1 cellular context compared by ENCODE assay signal in the genomic region with DNA sequence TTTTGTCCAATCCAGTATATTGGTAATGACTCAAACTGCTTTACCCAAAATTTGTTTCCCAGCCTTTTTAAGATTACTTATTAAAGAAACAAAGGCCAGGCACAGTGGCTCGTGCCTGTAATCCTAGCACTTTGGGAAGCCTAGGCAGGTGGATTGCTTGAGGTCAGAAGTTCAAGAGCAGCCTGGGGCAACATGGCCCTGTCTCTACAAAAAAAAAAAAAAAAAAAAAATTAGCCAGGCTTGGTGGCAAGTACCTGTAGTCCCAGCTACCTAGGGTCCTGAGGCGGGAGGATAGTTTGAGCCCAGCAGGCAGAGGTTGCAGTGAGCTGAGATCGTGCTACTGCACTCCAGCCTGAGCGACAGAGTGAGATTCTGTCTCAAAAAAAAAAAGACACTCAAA.
TF ChIP-seq lines count a peak whose summit lies in the region.

No MANE protein-coding gene starts in this region.

TF ChIP-seq in HepG2, 621 proteins besides CTCF, POLR2A, EP300 and RAD21 (continued from another document):
- TF ChIP-seq, protein P1, sequence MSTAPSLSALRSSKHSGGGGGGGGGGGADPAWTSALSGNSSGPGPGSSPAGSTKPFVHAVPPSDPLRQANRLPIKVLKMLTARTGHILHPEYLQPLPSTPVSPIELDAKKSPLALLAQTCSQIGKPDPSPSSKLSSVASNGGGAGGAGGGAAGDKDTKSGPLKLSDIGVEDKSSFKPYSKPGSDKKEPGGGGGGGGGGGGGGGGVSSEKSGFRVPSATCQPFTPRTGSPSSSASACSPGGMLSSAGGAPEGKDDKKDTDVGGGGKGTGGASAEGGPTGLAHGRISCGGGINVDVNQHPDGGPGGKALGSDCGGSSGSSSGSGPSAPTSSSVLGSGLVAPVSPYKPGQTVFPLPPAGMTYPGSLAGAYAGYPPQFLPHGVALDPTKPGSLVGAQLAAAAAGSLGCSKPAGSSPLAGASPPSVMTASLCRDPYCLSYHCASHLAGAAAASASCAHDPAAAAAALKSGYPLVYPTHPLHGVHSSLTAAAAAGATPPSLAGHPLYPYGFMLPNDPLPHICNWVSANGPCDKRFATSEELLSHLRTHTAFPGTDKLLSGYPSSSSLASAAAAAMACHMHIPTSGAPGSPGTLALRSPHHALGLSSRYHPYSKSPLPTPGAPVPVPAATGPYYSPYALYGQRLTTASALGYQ (CRISPR knock-in tag; IDR thresholded peaks at IDR 0.05), result no peak
- TF ChIP-seq ZFAT (CRISPR knock-in tag; conservative IDR thresholded peaks at IDR 0.05), result no peak
- TF ChIP-seq, protein P2, sequence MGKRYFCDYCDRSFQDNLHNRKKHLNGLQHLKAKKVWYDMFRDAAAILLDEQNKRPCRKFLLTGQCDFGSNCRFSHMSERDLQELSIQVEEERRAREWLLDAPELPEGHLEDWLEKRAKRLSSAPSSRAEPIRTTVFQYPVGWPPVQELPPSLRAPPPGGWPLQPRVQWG (CRISPR knock-in tag; IDR thresholded peaks at IDR 0.05; ENCODE audit: borderline replicate concordance, low read depth), result no peak
- TF ChIP-seq, protein P3, sequence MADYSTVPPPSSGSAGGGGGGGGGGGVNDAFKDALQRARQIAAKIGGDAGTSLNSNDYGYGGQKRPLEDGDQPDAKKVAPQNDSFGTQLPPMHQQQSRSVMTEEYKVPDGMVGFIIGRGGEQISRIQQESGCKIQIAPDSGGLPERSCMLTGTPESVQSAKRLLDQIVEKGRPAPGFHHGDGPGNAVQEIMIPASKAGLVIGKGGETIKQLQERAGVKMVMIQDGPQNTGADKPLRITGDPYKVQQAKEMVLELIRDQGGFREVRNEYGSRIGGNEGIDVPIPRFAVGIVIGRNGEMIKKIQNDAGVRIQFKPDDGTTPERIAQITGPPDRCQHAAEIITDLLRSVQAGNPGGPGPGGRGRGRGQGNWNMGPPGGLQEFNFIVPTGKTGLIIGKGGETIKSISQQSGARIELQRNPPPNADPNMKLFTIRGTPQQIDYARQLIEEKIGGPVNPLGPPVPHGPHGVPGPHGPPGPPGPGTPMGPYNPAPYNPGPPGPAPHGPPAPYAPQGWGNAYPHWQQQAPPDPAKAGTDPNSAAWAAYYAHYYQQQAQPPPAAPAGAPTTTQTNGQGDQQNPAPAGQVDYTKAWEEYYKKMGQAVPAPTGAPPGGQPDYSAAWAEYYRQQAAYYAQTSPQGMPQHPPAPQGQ (CRISPR knock-in tag; IDR thresholded peaks at IDR 0.05; ENCODE audit: borderline replicate concordance), result no peak
- no peak for TF ChIP-seq ZNF839 (CRISPR knock-in tag; IDR thresholded peaks at IDR 0.05; ENCODE audit: borderline replicate concordance)
- no peak for TF ChIP-seq ZNF773 (CRISPR knock-in tag; IDR thresholded peaks at IDR 0.05; ENCODE audit: borderline replicate concordance)
- TF ChIP-seq NBN (conservative IDR thresholded peaks at IDR 0.05), result no peak
- TF ChIP-seq JUNB (CRISPR knock-in tag; IDR thresholded peaks at IDR 0.05; ENCODE audit: borderline replicate concordance), result no peak
- no peak for TF ChIP-seq ZZZ3 (CRISPR knock-in tag; IDR thresholded peaks at IDR 0.05; ENCODE audit: borderline replicate concordance)
- TF ChIP-seq, protein P4, sequence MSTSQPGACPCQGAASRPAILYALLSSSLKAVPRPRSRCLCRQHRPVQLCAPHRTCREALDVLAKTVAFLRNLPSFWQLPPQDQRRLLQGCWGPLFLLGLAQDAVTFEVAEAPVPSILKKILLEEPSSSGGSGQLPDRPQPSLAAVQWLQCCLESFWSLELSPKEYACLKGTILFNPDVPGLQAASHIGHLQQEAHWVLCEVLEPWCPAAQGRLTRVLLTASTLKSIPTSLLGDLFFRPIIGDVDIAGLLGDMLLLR (CRISPR knock-in tag; IDR thresholded peaks at IDR 0.05), result no peak
- TF ChIP-seq ZNF547 (CRISPR knock-in tag; IDR thresholded peaks at IDR 0.05), result no peak
- no peak for TF ChIP-seq ZNF33B (CRISPR knock-in tag; IDR thresholded peaks at IDR 0.05)
- peak; percentile 19; the same call in 1 of the 2 replicates for TF ChIP-seq NR2F6 (IDR thresholded peaks at IDR 0.05)
- no peak for TF ChIP-seq NR2F6 (CRISPR knock-in tag; IDR thresholded peaks at IDR 0.05)
- no peak for TF ChIP-seq YEATS2 (CRISPR knock-in tag; IDR thresholded peaks at IDR 0.05; ENCODE audit: borderline replicate concordance)
- TF ChIP-seq RXRA (CRISPR knock-in tag; IDR thresholded peaks at IDR 0.05), result peak; percentile 28; the same call in 1 of the 2 replicates
- peak; percentile 69 for TF ChIP-seq RARA (CRISPR knock-in tag; IDR thresholded peaks at IDR 0.05)
- TF ChIP-seq ZNF143 (CRISPR knock-in tag; IDR thresholded peaks at IDR 0.05), result no peak
- no peak for TF ChIP-seq ELF3 (CRISPR knock-in tag; IDR thresholded peaks at IDR 0.05)
- TF ChIP-seq, protein P5, sequence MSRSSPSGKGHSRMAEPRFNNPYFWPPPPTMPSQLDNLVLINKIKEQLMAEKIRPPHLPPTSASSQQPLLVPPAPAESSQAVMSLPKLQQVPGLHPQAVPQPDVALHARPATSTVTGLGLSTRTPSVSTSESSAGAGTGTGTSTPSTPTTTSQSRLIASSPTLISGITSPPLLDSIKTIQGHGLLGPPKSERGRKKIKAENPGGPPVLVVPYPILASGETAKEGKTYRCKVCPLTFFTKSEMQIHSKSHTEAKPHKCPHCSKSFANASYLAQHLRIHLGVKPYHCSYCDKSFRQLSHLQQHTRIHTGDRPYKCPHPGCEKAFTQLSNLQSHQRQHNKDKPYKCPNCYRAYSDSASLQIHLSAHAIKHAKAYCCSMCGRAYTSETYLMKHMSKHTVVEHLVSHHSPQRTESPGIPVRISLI (CRISPR knock-in tag; IDR thresholded peaks at IDR 0.05; ENCODE audit: borderline replicate concordance), result peak; percentile 63; the same call in 1 of the 2 replicates
- no peak for TF ChIP-seq SP1 (IDR thresholded peaks at IDR 0.05)
- no peak for TF ChIP-seq SP1 (CRISPR knock-in tag; IDR thresholded peaks at IDR 0.05)
